ENCODE assay signal across 1 cellular context in the genomic region with DNA sequence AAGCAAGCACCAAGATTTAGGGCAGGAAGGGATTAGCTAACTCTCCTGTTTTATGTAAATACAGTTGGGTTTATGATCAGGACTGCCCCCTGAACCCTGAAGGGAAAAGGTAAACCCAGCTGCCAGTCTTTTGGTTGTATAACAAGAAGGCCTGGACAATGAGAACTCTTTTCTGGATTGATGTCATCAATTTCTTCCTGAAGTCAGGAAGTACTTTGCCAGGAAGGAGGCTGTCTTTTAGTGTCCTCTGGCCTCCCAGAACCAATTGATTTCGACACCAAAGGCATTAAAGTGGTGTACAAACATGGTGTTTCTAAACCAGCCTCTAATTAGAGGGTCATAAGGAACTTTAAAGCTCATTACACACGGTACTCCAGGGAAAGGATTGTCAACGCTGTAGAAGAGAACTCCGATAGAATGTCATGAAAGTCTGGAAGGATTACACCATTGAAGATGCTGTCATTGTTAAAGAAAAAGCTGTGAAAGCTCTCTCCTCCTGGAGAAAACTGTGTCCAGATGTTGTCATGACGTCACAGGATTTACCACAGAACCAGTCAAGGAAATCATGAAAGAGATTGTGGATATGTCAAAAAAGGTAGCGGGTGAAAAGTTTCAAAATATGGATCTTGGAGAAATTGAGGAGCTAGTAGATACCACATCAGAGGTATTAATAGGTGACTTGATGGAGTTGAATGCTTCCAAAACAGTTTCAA.
TF ChIP-seq lines count a peak whose summit lies in the region.

No MANE protein-coding gene starts in this region.

TF ChIP-seq in HepG2, 621 proteins besides CTCF, POLR2A, EP300 and RAD21 (continued from another document and continues in another):
- no peak for TF ChIP-seq GTF3A (CRISPR knock-in tag; conservative IDR thresholded peaks at IDR 0.05)
- no peak for TF ChIP-seq MXI1 (IDR thresholded peaks at IDR 0.05; ENCODE audit: borderline replicate concordance, low read depth, low read length)
- TF ChIP-seq PATZ1 (CRISPR knock-in tag; IDR thresholded peaks at IDR 0.05), result no peak; the same call in 1 of the 2 replicates
- TF ChIP-seq ZNF510 (CRISPR knock-in tag; IDR thresholded peaks at IDR 0.05; ENCODE audit: low read depth), result no peak
- TF ChIP-seq HES4 (CRISPR knock-in tag; IDR thresholded peaks at IDR 0.05; ENCODE audit: borderline replicate concordance), result no peak
- TF ChIP-seq MZF1 (CRISPR knock-in tag; IDR thresholded peaks at IDR 0.05; ENCODE audit: borderline replicate concordance), result no peak
- TF ChIP-seq TGIF2 (CRISPR knock-in tag; IDR thresholded peaks at IDR 0.05), result no peak
- peak; percentile 80; the same call in 1 of the 2 replicates for TF ChIP-seq ZNF710 (CRISPR knock-in tag; IDR thresholded peaks at IDR 0.05; ENCODE audit: borderline replicate concordance)
- no peak for TF ChIP-seq NCOA1 (CRISPR knock-in tag; IDR thresholded peaks at IDR 0.05)
- TF ChIP-seq ZZZ3 (CRISPR knock-in tag; IDR thresholded peaks at IDR 0.05; ENCODE audit: borderline replicate concordance), result no peak
- TF ChIP-seq ERF (CRISPR knock-in tag; IDR thresholded peaks at IDR 0.05), result peak; percentile 69; the same call in 1 of the 2 replicates
- no peak for TF ChIP-seq ZKSCAN5 (CRISPR knock-in tag; IDR thresholded peaks at IDR 0.05)
- TF ChIP-seq CBX1 (IDR thresholded peaks at IDR 0.05; ENCODE audit: low read depth), result no peak
- TF ChIP-seq SRY (CRISPR knock-in tag; IDR thresholded peaks at IDR 0.05), result no peak
- TF ChIP-seq SYNCRIP (IDR thresholded peaks at IDR 0.05; ENCODE audit: insufficient read depth, low read depth, low read length), result no peak
- TF ChIP-seq, protein P1, sequence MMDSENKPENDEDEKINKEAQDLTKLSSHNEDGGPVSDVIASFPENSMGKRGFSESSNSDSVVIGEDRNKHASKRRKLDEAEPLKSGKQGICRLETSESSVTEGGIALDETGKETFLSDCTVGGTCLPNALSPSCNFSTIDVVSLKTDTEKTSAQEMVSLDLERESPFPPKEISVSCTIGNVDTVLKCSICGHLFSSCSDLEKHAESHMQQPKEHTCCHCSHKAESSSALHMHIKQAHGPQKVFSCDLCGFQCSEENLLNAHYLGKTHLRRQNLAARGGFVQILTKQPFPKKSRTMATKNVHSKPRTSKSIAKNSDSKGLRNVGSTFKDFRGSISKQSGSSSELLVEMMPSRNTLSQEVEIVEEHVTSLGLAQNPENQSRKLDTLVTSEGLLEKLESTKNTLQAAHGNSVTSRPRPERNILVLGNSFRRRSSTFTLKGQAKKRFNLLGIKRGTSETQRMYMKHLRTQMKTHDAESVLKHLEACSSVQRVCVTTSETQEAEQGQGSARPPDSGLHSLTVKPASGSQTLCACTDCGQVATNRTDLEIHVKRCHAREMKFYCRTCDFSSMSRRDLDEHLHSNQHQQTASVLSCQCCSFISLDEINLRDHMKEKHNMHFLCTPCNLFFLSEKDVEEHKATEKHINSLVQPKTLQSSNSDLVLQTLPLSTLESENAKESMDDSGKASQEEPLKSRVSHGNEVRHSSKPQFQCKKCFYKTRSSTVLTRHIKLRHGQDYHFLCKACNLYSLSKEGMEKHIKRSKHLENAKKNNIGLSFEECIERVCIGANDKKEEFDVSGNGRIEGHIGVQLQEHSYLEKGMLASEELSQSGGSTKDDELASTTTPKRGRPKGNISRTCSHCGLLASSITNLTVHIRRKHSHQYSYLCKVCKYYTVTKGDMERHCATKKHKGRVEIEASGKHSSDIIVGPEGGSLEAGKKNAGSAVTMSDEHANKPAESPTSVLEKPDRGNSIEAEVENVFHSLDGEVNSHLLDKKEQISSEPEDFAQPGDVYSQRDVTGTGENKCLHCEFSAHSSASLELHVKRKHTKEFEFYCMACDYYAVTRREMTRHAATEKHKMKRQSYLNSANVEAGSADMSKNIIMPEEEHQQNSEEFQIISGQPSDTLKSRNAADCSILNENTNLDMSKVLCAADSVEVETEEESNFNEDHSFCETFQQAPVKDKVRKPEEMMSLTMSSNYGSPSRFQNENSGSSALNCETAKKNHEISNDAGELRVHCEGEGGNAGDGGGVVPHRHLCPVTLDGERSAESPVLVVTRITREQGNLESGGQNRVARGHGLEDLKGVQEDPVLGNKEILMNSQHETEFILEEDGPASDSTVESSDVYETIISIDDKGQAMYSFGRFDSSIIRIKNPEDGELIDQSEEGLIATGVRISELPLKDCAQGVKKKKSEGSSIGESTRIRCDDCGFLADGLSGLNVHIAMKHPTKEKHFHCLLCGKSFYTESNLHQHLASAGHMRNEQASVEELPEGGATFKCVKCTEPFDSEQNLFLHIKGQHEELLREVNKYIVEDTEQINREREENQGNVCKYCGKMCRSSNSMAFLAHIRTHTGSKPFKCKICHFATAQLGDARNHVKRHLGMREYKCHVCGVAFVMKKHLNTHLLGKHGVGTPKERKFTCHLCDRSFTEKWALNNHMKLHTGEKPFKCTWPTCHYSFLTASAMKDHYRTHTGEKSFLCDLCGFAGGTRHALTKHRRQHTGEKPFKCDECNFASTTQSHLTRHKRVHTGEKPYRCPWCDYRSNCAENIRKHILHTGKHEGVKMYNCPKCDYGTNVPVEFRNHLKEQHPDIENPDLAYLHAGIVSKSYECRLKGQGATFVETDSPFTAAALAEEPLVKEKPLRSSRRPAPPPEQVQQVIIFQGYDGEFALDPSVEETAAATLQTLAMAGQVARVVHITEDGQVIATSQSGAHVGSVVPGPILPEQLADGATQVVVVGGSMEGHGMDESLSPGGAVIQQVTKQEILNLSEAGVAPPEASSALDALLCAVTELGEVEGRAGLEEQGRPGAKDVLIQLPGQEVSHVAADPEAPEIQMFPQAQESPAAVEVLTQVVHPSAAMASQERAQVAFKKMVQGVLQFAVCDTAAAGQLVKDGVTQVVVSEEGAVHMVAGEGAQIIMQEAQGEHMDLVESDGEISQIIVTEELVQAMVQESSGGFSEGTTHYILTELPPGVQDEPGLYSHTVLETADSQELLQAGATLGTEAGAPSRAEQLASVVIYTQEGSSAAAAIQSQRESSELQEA (CRISPR knock-in tag; IDR thresholded peaks at IDR 0.05; ENCODE audit: not compliant biosample characterization), result no peak
- TF ChIP-seq NCOA2 (CRISPR knock-in tag; IDR thresholded peaks at IDR 0.05), result peak; percentile 86
- peak; percentile 80; the same call in 1 of the 2 replicates for TF ChIP-seq FOXA3 (CRISPR knock-in tag; IDR thresholded peaks at IDR 0.05)
- TF ChIP-seq ZMAT3 (CRISPR knock-in tag; conservative IDR thresholded peaks at IDR 0.05), result no peak
- no peak for TF ChIP-seq GLI4 (CRISPR knock-in tag; IDR thresholded peaks at IDR 0.05; ENCODE audit: borderline replicate concordance)
- TF ChIP-seq POGK (CRISPR knock-in tag; conservative IDR thresholded peaks at IDR 0.05), result 0 out of 2 replicates have a peak, but pooled peaks have one; percentile 32
- TF ChIP-seq RFX3 (CRISPR knock-in tag; IDR thresholded peaks at IDR 0.05), result no peak
- TF ChIP-seq ZNF589 (CRISPR knock-in tag; conservative IDR thresholded peaks at IDR 0.05), result no peak
- no peak for TF ChIP-seq ZNF781 (CRISPR knock-in tag; IDR thresholded peaks at IDR 0.05; ENCODE audit: borderline replicate concordance, not compliant biosample characterization)
- no peak for TF ChIP-seq ZNF670 (CRISPR knock-in tag; IDR thresholded peaks at IDR 0.05; ENCODE audit: borderline replicate concordance)
- TF ChIP-seq AGO2 (optimal IDR thresholded peaks at IDR 0.05; ENCODE audit: low read depth, low read length), result no peak
- TF ChIP-seq, protein P2, sequence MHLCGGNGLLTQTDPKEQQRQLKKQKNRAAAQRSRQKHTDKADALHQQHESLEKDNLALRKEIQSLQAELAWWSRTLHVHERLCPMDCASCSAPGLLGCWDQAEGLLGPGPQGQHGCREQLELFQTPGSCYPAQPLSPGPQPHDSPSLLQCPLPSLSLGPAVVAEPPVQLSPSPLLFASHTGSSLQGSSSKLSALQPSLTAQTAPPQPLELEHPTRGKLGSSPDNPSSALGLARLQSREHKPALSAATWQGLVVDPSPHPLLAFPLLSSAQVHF (CRISPR knock-in tag; IDR thresholded peaks at IDR 0.05), result no peak
- TF ChIP-seq, protein P3, sequence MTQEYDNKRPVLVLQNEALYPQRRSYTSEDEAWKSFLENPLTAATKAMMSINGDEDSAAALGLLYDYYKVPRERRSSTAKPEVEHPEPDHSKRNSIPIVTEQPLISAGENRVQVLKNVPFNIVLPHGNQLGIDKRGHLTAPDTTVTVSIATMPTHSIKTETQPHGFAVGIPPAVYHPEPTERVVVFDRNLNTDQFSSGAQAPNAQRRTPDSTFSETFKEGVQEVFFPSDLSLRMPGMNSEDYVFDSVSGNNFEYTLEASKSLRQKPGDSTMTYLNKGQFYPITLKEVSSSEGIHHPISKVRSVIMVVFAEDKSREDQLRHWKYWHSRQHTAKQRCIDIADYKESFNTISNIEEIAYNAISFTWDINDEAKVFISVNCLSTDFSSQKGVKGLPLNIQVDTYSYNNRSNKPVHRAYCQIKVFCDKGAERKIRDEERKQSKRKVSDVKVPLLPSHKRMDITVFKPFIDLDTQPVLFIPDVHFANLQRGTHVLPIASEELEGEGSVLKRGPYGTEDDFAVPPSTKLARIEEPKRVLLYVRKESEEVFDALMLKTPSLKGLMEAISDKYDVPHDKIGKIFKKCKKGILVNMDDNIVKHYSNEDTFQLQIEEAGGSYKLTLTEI (CRISPR knock-in tag; conservative IDR thresholded peaks at IDR 0.05), result no peak
- TF ChIP-seq ZNF180 (CRISPR knock-in tag; IDR thresholded peaks at IDR 0.05; ENCODE audit: borderline replicate concordance, low read depth), result no peak
- TF ChIP-seq ZNF597 (CRISPR knock-in tag; IDR thresholded peaks at IDR 0.05), result no peak
- peak; percentile 32; the same call in 1 of the 2 replicates for TF ChIP-seq HNF1B (CRISPR knock-in tag; IDR thresholded peaks at IDR 0.05)
- TF ChIP-seq ZNF598 (CRISPR knock-in tag; IDR thresholded peaks at IDR 0.05; ENCODE audit: borderline replicate concordance), result no peak
- peak; percentile 79 for TF ChIP-seq MEIS2 (CRISPR knock-in tag; IDR thresholded peaks at IDR 0.05)
- TF ChIP-seq, protein P4, sequence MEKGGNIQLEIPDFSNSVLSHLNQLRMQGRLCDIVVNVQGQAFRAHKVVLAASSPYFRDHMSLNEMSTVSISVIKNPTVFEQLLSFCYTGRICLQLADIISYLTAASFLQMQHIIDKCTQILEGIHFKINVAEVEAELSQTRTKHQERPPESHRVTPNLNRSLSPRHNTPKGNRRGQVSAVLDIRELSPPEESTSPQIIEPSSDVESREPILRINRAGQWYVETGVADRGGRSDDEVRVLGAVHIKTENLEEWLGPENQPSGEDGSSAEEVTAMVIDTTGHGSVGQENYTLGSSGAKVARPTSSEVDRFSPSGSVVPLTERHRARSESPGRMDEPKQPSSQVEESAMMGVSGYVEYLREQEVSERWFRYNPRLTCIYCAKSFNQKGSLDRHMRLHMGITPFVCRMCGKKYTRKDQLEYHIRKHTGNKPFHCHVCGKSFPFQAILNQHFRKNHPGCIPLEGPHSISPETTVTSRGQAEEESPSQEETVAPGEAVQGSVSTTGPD (CRISPR knock-in tag; IDR thresholded peaks at IDR 0.05), result 0 out of 2 replicates have a peak, but pooled peaks have one; percentile 56
